ENCODE assay signal across 9 cellular contexts in the genomic region with DNA sequence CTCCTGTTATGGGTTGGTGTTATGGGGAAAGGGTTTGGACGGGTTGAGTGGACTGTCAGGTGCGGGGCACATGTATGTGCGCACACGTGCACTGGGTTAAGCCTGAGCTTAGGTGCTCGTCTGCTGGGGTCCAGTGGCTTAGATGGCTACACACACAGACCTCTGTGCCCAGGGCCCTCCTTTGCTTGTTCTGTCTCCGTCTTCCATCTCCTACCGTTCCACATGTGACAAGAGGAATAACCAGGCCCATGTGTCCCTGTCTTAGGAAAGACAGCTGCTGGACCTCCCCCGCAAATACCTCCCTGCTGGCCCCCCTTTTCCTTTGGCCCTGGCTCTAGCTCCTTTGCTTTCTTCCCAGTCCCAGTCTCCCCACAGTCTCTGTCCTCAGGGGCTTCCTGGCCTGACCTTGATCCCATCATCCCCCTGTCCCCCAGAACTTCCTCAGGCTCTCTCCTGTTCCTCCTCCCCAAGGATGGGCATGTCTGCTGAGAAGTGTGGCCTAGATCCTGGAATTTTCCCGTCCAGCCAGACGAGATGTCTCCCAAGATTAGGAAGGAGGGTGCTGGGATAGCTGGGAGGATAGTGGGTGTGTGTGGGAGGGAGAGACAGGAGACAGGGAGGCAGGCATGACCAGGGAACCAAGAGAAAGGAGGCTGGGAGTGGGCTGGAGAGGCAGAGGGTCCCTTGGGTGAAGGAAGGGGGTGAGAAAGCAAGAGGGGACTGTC. TPM values are rescaled to one million over a fixed set of nuclear protein-coding genes. Genes with fewer than 3 reads are reported as not detected.
DNase-seq lines count a peak whose midpoint lies in the region; ATAC-seq and TF ChIP-seq lines count a peak whose summit lies in the region.
"Had no signal": no experiment of that assay in that cellular context is flagged by ENCODE, and none has a peak within 500 bp of the region (broad histone marks: within the 10 kb centered on the region; RNA-seq: fewer than 3 reads in every experiment).

No MANE protein-coding gene starts in this region.

- H3K27ac Mint-ChIP-seq in CD8-positive, alpha-beta T cell = no peak overlapping the region

- no peak overlapping the region for H2AFZ ChIP-seq in trophoblast cell (ENCODE audit: insufficient read depth, low read length, poor library complexity)

- no peak for DNase-seq in CD8-positive, alpha-beta T cell
- DNase-seq in SJCRH30 (peak; percentile 39 to 64), right atrium auricular region (ENCODE audit: low spot score) (no peak), trophoblast cell (no peak), NCI-H128 (lab: John Stamatoyannopoulos, UW; ENCODE audit: unreplicated experiment) (no peak), DMS53 (lab: John Stamatoyannopoulos, UW) (no peak)

- peaks cover 10% of the 10 kb centered on the region for H3K4me1 Mint-ChIP-seq in CD8-positive, alpha-beta T cell (ENCODE audit: low read depth)

- peak overlapping the region; percentile 41 for H2BK12ac ChIP-seq in trophoblast cell (ENCODE audit: low read length)

- POLR2A ChIA-PET in CD8-positive, alpha-beta T cell (lab: Charles Lee) = no interaction called here

- WGBS in trophoblast cell (ENCODE audit: extremely low coverage, insufficient coverage, insufficient read length) = no CpG with 5 or more reads among the region's 10 CpGs

- no peak overlapping the region for H3K27ac ChIP-seq in CD8-positive, alpha-beta T cell (ENCODE audit: low read depth, low read length)
- peak overlapping the region; percentile 16; the same call in 1 of the 2 replicates for H3K27ac ChIP-seq in SJCRH30
- H3K27ac ChIP-seq in right atrium auricular region = peak overlapping the region; percentile 64 to 70
- H3K27ac ChIP-seq in trophoblast cell (ENCODE audit: low read depth, low read length) = no peak overlapping the region

- no peak overlapping the region for H4K12ac ChIP-seq in trophoblast cell (ENCODE audit: low read depth, low read length)

- no peak overlapping the region for H3K14ac ChIP-seq in trophoblast cell (ENCODE audit: low read length)

- ATAC-seq in CD8-positive, alpha-beta T cell = no peak
- ATAC-seq in GM19455 (IDR thresholded peaks at IDR 0.05; ENCODE audit: unreplicated experiment) (no peak), HG03159 (IDR thresholded peaks at IDR 0.05; ENCODE audit: unreplicated experiment) (no peak)

- H3K36me3 Mint-ChIP-seq in CD8-positive, alpha-beta T cell = no peaks in the 10 kb centered on the region

- peak overlapping the region; percentile 32 for H2AK5ac ChIP-seq in trophoblast cell (ENCODE audit: low read length)

- H4K91ac ChIP-seq in trophoblast cell (ENCODE audit: low read depth, low read length) = peak overlapping the region; percentile 59

- intact Hi-C loops in CD8-positive, alpha-beta T cell (cut with DNase I, micrococcal nuclease) = no loop called here

- H3K18ac ChIP-seq in trophoblast cell (ENCODE audit: low read length) = peak overlapping the region; percentile 25

- peaks cover 8% of the 10 kb centered on the region for H3K4me1 ChIP-seq in CD8-positive, alpha-beta T cell (ENCODE audit: insufficient read depth, low read length)
- H3K4me1 ChIP-seq in SJCRH30 = peaks cover 14% of the 10 kb centered on the region
- peaks cover 0 to 24% of the 10 kb centered on the region in 2 donors for H3K4me1 ChIP-seq in right atrium auricular region
- peaks cover 26 to 27% of the 10 kb centered on the region in 2 experiments for H3K4me1 ChIP-seq in trophoblast cell (ENCODE audit: control insufficient read depth in 1 of 2, insufficient read depth in 2 of 2, low read length in 2 of 2)

- no peaks in the 10 kb centered on the region for H3K9me3 ChIP-seq in CD8-positive, alpha-beta T cell (ENCODE audit: low read length)
- H3K9me3 ChIP-seq in SJCRH30 (replicated peaks) (no peaks in the 10 kb centered on the region), right atrium auricular region (no peaks in the 10 kb centered on the region), trophoblast cell (ENCODE audit: insufficient read depth, low read depth, low read length) (peaks cover 2% of the 10 kb centered on the region)

- H3K79me1 ChIP-seq in trophoblast cell (ENCODE audit: low read length) = peaks cover 6% of the 10 kb centered on the region

- peak overlapping the region; percentile 35 for H3K4me2 ChIP-seq in trophoblast cell (ENCODE audit: low read length)

- peaks cover 47% of the 10 kb centered on the region for H3K27me3 Mint-ChIP-seq in CD8-positive, alpha-beta T cell (ENCODE audit: low read depth)

- H2BK120ac ChIP-seq in trophoblast cell (ENCODE audit: insufficient read depth, low read length, poor library complexity) = peak overlapping the region; percentile 4

- no peak overlapping the region for H2BK5ac ChIP-seq in trophoblast cell (ENCODE audit: low read depth, low read length, poor library complexity)

- no peak overlapping the region for H3K23ac ChIP-seq in trophoblast cell (ENCODE audit: low read length)

- no peak overlapping the region for H3K9ac ChIP-seq in trophoblast cell (ENCODE audit: low read length)

- no peak for TF ChIP-seq CTCF in CD8-positive, alpha-beta T cell (IDR thresholded peaks at IDR 0.05)
- TF ChIP-seq CTCF in right atrium auricular region (IDR thresholded peaks at IDR 0.05) = no peak

- no peak overlapping the region for H3K4me3 ChIP-seq in CD8-positive, alpha-beta T cell (ENCODE audit: low read depth, low read length)
- H3K4me3 ChIP-seq in SJCRH30 (peak overlapping the region; percentile 70), right atrium auricular region (no peak overlapping the region), trophoblast cell (ENCODE audit: low read depth, low read length) (peak overlapping the region; percentile 33)

- H3K36me3 ChIP-seq in CD8-positive, alpha-beta T cell (ENCODE audit: insufficient read depth, low read length) = no peaks in the 10 kb centered on the region
- no peaks in the 10 kb centered on the region for H3K36me3 ChIP-seq in SJCRH30
- H3K36me3 ChIP-seq in right atrium auricular region = no peaks in the 10 kb centered on the region
- H3K36me3 ChIP-seq in trophoblast cell (ENCODE audit: control insufficient read depth in 1 of 2, insufficient read depth in 2 of 2, low read length in 2 of 2) = peaks cover 1% of the 10 kb centered on the region in 2 experiments

- CTCF ChIA-PET in CD8-positive, alpha-beta T cell (lab: Charles Lee) = interaction anchor here (1.6 kb wide), 1 partner anchor 25 kb away, joined by 3 read pairs; no protein-coding TSS in a partner anchor

- peaks cover 25% of the 10 kb centered on the region for H3K27me3 ChIP-seq in CD8-positive, alpha-beta T cell (ENCODE audit: insufficient read depth, low read length)
- no peaks in the 10 kb centered on the region for H3K27me3 ChIP-seq in SJCRH30
- H3K27me3 ChIP-seq in right atrium auricular region = no peaks in the 10 kb centered on the region
- peaks cover 19% of the 10 kb centered on the region for H3K27me3 ChIP-seq in trophoblast cell (ENCODE audit: insufficient read depth, low read length)

- H3K9me3 Mint-ChIP-seq in CD8-positive, alpha-beta T cell = no peaks in the 10 kb centered on the region

- no peak overlapping the region for H3K4ac ChIP-seq in trophoblast cell (ENCODE audit: low read depth, low read length)

- H4K8ac ChIP-seq in trophoblast cell (ENCODE audit: low read depth, low read length) = peak overlapping the region; percentile 26

- peaks cover 1% of the 10 kb centered on the region for H3K79me2 ChIP-seq in trophoblast cell (ENCODE audit: control insufficient read depth, insufficient read depth, low read length, poor library complexity)

- peak overlapping the region; percentile 79 for H3K4me3 Mint-ChIP-seq in CD8-positive, alpha-beta T cell

RNA-seq across cellular contexts. Expression of gene THPO, which starts 0.8 kb away (rescaled TPM):
- not detected for total RNA-seq in CD8-positive, alpha-beta T cell
- 0.61 and 1.2 TPM in 2 replicates for total RNA-seq in SJCRH30 (2014; rRNA removed; shearing (Covaris generic))
- under 1 TPM in 1 of 2 donors, not detected in 1; 0.55 TPM for total RNA-seq in right atrium auricular region
- 0.51 and 0.57 TPM in 2 replicates for polyA plus RNA-seq in trophoblast cell (2013)
- total RNA-seq: LHCN-M2 had no signal

RNA-seq across cellular contexts. Expression of gene CHRD, which starts 1.0 kb away (rescaled TPM):
- total RNA-seq in CD8-positive, alpha-beta T cell = not detected
- total RNA-seq in SJCRH30 (2014; rRNA removed; shearing (Covaris generic)) = 8.2 and 9.0 TPM in 2 replicates
- 10 to 100 TPM in 1 of 2 donors, 1 to 10 TPM in 1; 7.0 to 13.4 TPM for total RNA-seq in right atrium auricular region
- polyA plus RNA-seq in trophoblast cell (2013) = 9.8 and 10.2 TPM in 2 replicates

RNA-seq across cellular contexts. Expression of gene POLR2H, which starts 17.3 kb away (rescaled TPM):
- 10 to 100 TPM; 15.6 to 18.4 TPM for total RNA-seq in CD8-positive, alpha-beta T cell
- 86.8 and 91.6 TPM in 2 replicates for total RNA-seq in SJCRH30 (2014; rRNA removed; shearing (Covaris generic))
- 10 to 100 TPM; 26.8 to 35.5 TPM for total RNA-seq in right atrium auricular region
- polyA plus RNA-seq in trophoblast cell (2013) = 85.6 and 90.5 TPM in 2 replicates

RNA-seq across cellular contexts. Expression of gene CLCN2, which starts 17.4 kb away (rescaled TPM):
- 1 to 10 TPM; 2.7 to 3.9 TPM for total RNA-seq in CD8-positive, alpha-beta T cell
- 4.1 and 5.5 TPM in 2 replicates for total RNA-seq in SJCRH30 (2014; rRNA removed; shearing (Covaris generic))
- 1 to 10 TPM; 1.3 to 2.7 TPM for total RNA-seq in right atrium auricular region
- polyA plus RNA-seq in trophoblast cell (2013) = 7.0 and 7.3 TPM in 2 replicates

RNA-seq across cellular contexts. Expression of gene FAM131A, which starts 41.4 kb away (rescaled TPM):
- total RNA-seq in CD8-positive, alpha-beta T cell = 10 to 100 TPM in 1 of 2 experiments, 1 to 10 TPM in 1; 9.8 to 11.1 TPM
- total RNA-seq in SJCRH30 (2014; rRNA removed; shearing (Covaris generic)) = 4.8 and 5.9 TPM in 2 replicates
- total RNA-seq in right atrium auricular region = 10 to 100 TPM; 33.7 to 45.8 TPM
- polyA plus RNA-seq in trophoblast cell (2013) = 25.1 and 28.3 TPM in 2 replicates

Comparison
In these comparisons a context has a peak if more than half of its experiments do, and no peak if none do; other contexts are left out.
1. DNase-seq: peak in SJCRH30 (2 of 2); none in CD8-positive, alpha-beta T cell (0 of 7), right atrium auricular region (single experiment), trophoblast cell (0 of 2), NCI-H128 (single experiment) and DMS53 (single experiment).
2. H3K27ac ChIP-seq: peak in SJCRH30 (single experiment) and right atrium auricular region (2 of 2); none in CD8-positive, alpha-beta T cell (single experiment) and trophoblast cell (single experiment).
3. H3K4me3 ChIP-seq: peak in SJCRH30 (single experiment) and trophoblast cell (single experiment); none in CD8-positive, alpha-beta T cell (single experiment) and right atrium auricular region (0 of 2).